ENCODE assay signal across 17 cellular contexts in genomic region chr2:26571316-26571715, GRCh38.
"Had no signal": no experiment of that assay in that cellular context is flagged by ENCODE, and none has a peak within 500 bp of the region (broad histone marks: within the 10 kb centered on the region; RNA-seq: fewer than 3 reads in every experiment).

No MANE protein-coding gene starts in this region.

- H2AFZ ChIP-seq: neural progenitor cell had no signal

- H3K36me3 ChIP-seq: cardiac muscle cell, heart right ventricle, left lung, neural progenitor cell, prostate gland had no signal

- H3K9me3 ChIP-seq: body of pancreas, heart right ventricle, left lung, prostate gland had no signal

- H3K27ac ChIP-seq: body of pancreas, cardiac muscle cell, heart right ventricle, left lung, neural progenitor cell, prostate gland had no signal

- ATAC-seq: activated naive CD8-positive, alpha-beta T cell treated with anti-CD3 and anti-CD28 coated beads, Interleukin-2, amount 50 U/mL, for 24 hours; activated T-cell treated with anti-CD3 and anti-CD28 coated beads, Interleukin-2, amount 50 U/mL, for 72 hours; body of pancreas; heart right ventricle; left lung; naive thymus-derived CD8-positive, alpha-beta T cell; stimulated activated naive CD8-positive, alpha-beta T cell treated with anti-CD3 and anti-CD28 coated beads, Interleukin-15, Interleukin-2, amounts not matched to agents 100 U/mL and 50 U/mL, for 24 hours had no signal

- DNase-seq: activated CD4-positive, alpha-beta memory T cell treated with anti-CD3 and anti-CD28 coated beads for 36 hours; activated CD4-positive, alpha-beta T cell treated with anti-CD3 and anti-CD28 coated beads for 48 hours; activated effector memory CD4-positive, alpha-beta T cell treated with Interleukin-2 at 50 U/mL for 16 hours; activated naive CD4-positive, alpha-beta T cell treated with anti-CD3 and anti-CD28 coated beads for 36 hours; activated naive CD8-positive, alpha-beta T cell treated with anti-CD3 and anti-CD28 coated beads, Interleukin-2, amount 50 U/mL, for 24 hours; activated T-cell treated with anti-CD3 and anti-CD28 coated beads, Interleukin-2, amount 50 U/mL, for 72 hours; body of pancreas; heart right ventricle; kidney; stimulated activated CD4-positive, alpha-beta T cell treated with anti-CD3 and anti-CD28 coated beads, Interleukin-4, amount 100 ng/mL, for 4 hours; stimulated activated naive CD8-positive, alpha-beta T cell treated with anti-CD3 and anti-CD28 coated beads, Interleukin-15, Interleukin-2, amounts not matched to agents 100 U/mL and 50 U/mL, for 24 hours had no signal

- H3K4me3 ChIP-seq: body of pancreas, cardiac muscle cell, heart right ventricle, left lung, lung, neural progenitor cell, prostate gland had no signal

- H3K4me1 ChIP-seq: body of pancreas, heart right ventricle, left lung, prostate gland had no signal

- H3K27me3 ChIP-seq: body of pancreas had no signal

- H3K9ac ChIP-seq: neural progenitor cell had no signal

- H3K4me2 ChIP-seq: neural progenitor cell had no signal
